Comparison of ENCODE assay signal across 8 cellular contexts in the genomic region with DNA sequence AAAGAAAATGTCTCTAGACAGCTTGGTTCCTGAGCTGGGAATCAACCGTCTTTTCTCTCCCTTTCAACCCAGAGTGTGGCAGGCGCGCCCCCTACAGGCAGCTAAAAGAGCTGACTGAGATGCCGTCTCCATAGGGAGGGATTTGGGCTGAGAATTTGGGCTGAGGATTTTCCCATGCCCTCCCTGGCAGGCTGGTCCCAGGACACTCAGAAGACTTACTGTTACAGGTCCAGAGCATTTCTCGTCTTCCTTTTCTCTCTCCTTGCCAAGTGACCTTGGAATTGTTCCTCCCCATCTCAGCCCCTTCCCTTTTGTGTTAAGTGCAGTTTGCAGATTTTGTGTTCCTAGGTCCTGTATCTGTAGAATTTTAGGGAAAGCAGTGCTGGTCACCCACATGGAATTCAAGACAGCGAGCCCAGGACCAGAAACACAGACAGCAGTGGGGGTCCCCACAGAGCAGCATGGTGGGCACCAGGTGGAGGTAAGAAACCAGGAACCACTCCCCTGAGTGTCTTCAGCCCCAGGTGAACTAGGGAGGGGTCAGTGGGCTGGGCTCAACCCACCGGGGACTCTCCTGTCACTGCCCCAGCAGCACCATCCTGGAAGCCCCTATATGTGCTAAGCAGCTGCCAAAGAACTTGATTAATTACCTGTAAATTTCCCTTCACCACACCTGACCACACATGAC. TPM values are rescaled to one million over a fixed set of nuclear protein-coding genes. Genes with fewer than 3 reads are reported as not detected.
DNase-seq lines count a peak whose midpoint lies in the region; ATAC-seq and TF ChIP-seq lines count a peak whose summit lies in the region.

No MANE protein-coding gene starts in this region.

- H3K36me3 Mint-ChIP-seq in activated T-cell treated with anti-CD3 and anti-CD28 coated beads, Interleukin-2, amount 50 U/mL, for 72 hours (ENCODE audit: insufficient read depth in 2 of 2), result peaks cover 0 to 8% of the 10 kb centered on the region in 2 donors

- H3K4me3 ChIP-seq in H7 (ENCODE audit: insufficient read depth, low read depth, low read length) (no peak overlapping the region), PC-3 (ENCODE audit: low read length) (no peak overlapping the region), foreskin fibroblast (ENCODE audit: low read depth in 1 of 2, low read length in 2 of 2) (no peak overlapping the region)

- peak; percentile 62 for TF ChIP-seq CTCF in PC-3 (conservative IDR thresholded peaks at IDR 0.05; ENCODE audit: low read depth, low read length)
- peak; percentile 76 for TF ChIP-seq CTCF in foreskin fibroblast (IDR thresholded peaks at IDR 0.05; ENCODE audit: low read depth, low read length)
- no peak for TF ChIP-seq CTCF in omental fat pad (IDR thresholded peaks at IDR 0.05)

- no peaks in the 10 kb centered on the region for H3K4me1 Mint-ChIP-seq in activated T-cell treated with anti-CD3 and anti-CD28 coated beads, Interleukin-2, amount 50 U/mL, for 72 hours (ENCODE audit: low read depth)

- no peak overlapping the region for H3K4me2 ChIP-seq in PC-3 (ENCODE audit: low read length)

- CTCF ChIA-PET in PC-3 (lab: Charles Lee), result interaction anchor here (0.7 to 1.1 kb wide), 6 partner anchors 17 to 211 kb away, joined by 3 to 5 read pairs (median 3); no protein-coding TSS in a partner anchor

- H3K4me3 Mint-ChIP-seq in activated T-cell treated with anti-CD3 and anti-CD28 coated beads, Interleukin-2, amount 50 U/mL, for 72 hours, result no peak overlapping the region

- no peak overlapping the region for H3K9ac ChIP-seq in PC-3 (ENCODE audit: low read length)

- H3K27ac ChIP-seq in PC-3 (ENCODE audit: low read length), result no peak overlapping the region

- no peaks in the 10 kb centered on the region for H4K20me1 ChIP-seq in PC-3 (ENCODE audit: low read length)

- no TSS peak for BruUV-seq in PC-3 (replicated peaks; lab: Mats Ljungman, UMichigan)

- no peaks in the 10 kb centered on the region for H3K27me3 Mint-ChIP-seq in activated T-cell treated with anti-CD3 and anti-CD28 coated beads, Interleukin-2, amount 50 U/mL, for 72 hours (ENCODE audit: low read depth)

- no peak; the same call in 1 of the 2 replicates for ATAC-seq in PC-3
- no peak for ATAC-seq in activated T-cell treated with anti-CD3 and anti-CD28 coated beads, Interleukin-2, amount 50 U/mL, for 72 hours (replicated peaks in 1 of 2)
- no peak for ATAC-seq in GM18868 (IDR thresholded peaks at IDR 0.05; ENCODE audit: unreplicated experiment)
- no peak for ATAC-seq in omental fat pad (ENCODE audit: low FRiP score)

- no peaks in the 10 kb centered on the region for H3K9me3 ChIP-seq in PC-3 (ENCODE audit: low read length)

- POLR2A ChIA-PET in PC-3 (lab: Charles Lee; ENCODE audit: unreplicated experiment), result no interaction called here

- H3K9me3 Mint-ChIP-seq in activated T-cell treated with anti-CD3 and anti-CD28 coated beads, Interleukin-2, amount 50 U/mL, for 72 hours, result peaks cover 2% of the 10 kb centered on the region in 2 donors

- no peaks in the 10 kb centered on the region for H3F3A ChIP-seq in PC-3 (ENCODE audit: low read length, unreplicated experiment)

- peaks cover 4% of the 10 kb centered on the region; the same call in 1 of the 2 replicates for H3K27me3 ChIP-seq in H7 (ENCODE audit: control insufficient read depth, insufficient read depth, low read length)
- no peaks in the 10 kb centered on the region; the same call in 1 of the 2 replicates for H3K27me3 ChIP-seq in PC-3 (ENCODE audit: low read length)

- no peaks in the 10 kb centered on the region for H3K9me2 ChIP-seq in PC-3 (replicated peaks; ENCODE audit: low read length)

- H3K36me3 ChIP-seq in H7 (replicated peaks; ENCODE audit: control insufficient read depth, insufficient read depth, low read length) (no peaks in the 10 kb centered on the region), PC-3 (ENCODE audit: low read depth, low read length) (no peaks in the 10 kb centered on the region)

- H2AFZ ChIP-seq in PC-3 (ENCODE audit: low read length), result no peak overlapping the region

- H3K27ac Mint-ChIP-seq in activated T-cell treated with anti-CD3 and anti-CD28 coated beads, Interleukin-2, amount 50 U/mL, for 72 hours, result no peak overlapping the region

- H3K79me2 ChIP-seq in PC-3 (ENCODE audit: low read length), result no peaks in the 10 kb centered on the region

- no peaks in the 10 kb centered on the region for H3K4me1 ChIP-seq in PC-3 (ENCODE audit: insufficient read depth, low read length)

- DNase-seq in AG20443 (ENCODE audit: low spot score), result peak; percentile 77
- peak; percentile 89 for DNase-seq in H7
- peak; percentile 62 for DNase-seq in PC-3
- peak; percentile 67 to 70 for DNase-seq in activated T-cell treated with anti-CD3 and anti-CD28 coated beads, Interleukin-2, amount 50 U/mL, for 72 hours
- DNase-seq in foreskin fibroblast, result peak; percentile 49 to 82
- DNase-seq in posterior cingulate gyrus, result peak in 7 of 10 donors; percentile 40 to 90 (median 49)
- DNase-seq in omental fat pad (ENCODE audit: low spot score), result no peak

- intact Hi-C loops in PC-3 (cut with micrococcal nuclease), result loop anchor here (2.0 to 5.0 kb wide), 2 partner anchors 29 to 90 kb away; no protein-coding TSS in a partner anchor
- intact Hi-C loops in posterior cingulate gyrus (cut with DNase I), result no loop called here

RNA-seq across cellular contexts. Expression of gene IGLL5, which starts 9.9 kb away (rescaled TPM):
- not detected in 2 replicates for total RNA-seq in H7 (2014; rRNA removed; shearing (Covaris generic))
- total RNA-seq in PC-3 (2014; rRNA removed) (not detected in 2 replicates), omental fat pad (1 to 10 TPM; 1.2 to 7.7 (median 1.4) TPM)
- not detected for total RNA-seq in activated T-cell treated with anti-CD3 and anti-CD28 coated beads, Interleukin-2, amount 50 U/mL, for 72 hours

Comparison
In these comparisons a context has a peak if more than half of its experiments do, and no peak if none do; other contexts are left out.
1. CTCF ChIP-seq: peak in PC-3 (single experiment) and foreskin fibroblast (single experiment); none in omental fat pad (0 of 3).